15 cellular contexts compared by ENCODE assay signal in genomic region chr9:127721391-127721821, GRCh38. TPM values are rescaled to one million over a fixed set of nuclear protein-coding genes. Genes with fewer than 3 reads are reported as not detected.
A peak's percentile ranks its signal among the peaks of the same experiment; 100 is the strongest.
DNase-seq lines count a peak whose midpoint lies in the region; ATAC-seq, FAIRE-seq and TF ChIP-seq lines count a peak whose summit lies in the region.
"Had no signal": no experiment of that assay in that cellular context is flagged by ENCODE, and none has a peak within 500 bp of the region (broad histone marks: within the 10 kb centered on the region; RNA-seq: fewer than 3 reads in every experiment).

No MANE protein-coding gene starts in this region.

- H2AFZ ChIP-seq in keratinocyte (ENCODE audit: control insufficient read depth, low read length): peak overlapping the region; percentile 40

- TF ChIP-seq CTCF in RWPE2 (IDR thresholded peaks at IDR 0.05; ENCODE audit: poor library complexity, severe bottlenecking): peak; percentile 20
- TF ChIP-seq CTCF in keratinocyte (optimal IDR thresholded peaks at IDR 0.05 in 1 of 3, IDR thresholded peaks at IDR 0.05 in 1 of 3, conservative IDR thresholded peaks at IDR 0.05 in 1 of 3; ENCODE audit: extremely low read depth in 1 of 3, insufficient read depth in 2 of 3, low read length in 3 of 3): no peak
- no peak for TF ChIP-seq CTCF in psoas muscle (IDR thresholded peaks at IDR 0.05)
- no peak for TF ChIP-seq CTCF in endodermal cell (conservative IDR thresholded peaks at IDR 0.05)

- H3K36me3 ChIP-seq in CD4-positive, alpha-beta memory T cell (ENCODE audit: insufficient read depth, low read length): no peaks in the 10 kb centered on the region
- H3K36me3 ChIP-seq in RWPE2 (ENCODE audit: low read depth): no peaks in the 10 kb centered on the region
- H3K36me3 ChIP-seq in keratinocyte (ENCODE audit: control insufficient read depth in 2 of 2, extremely low read depth in 1 of 2, insufficient read depth in 2 of 2, low read length in 2 of 2): no peaks in the 10 kb centered on the region
- H3K36me3 ChIP-seq in psoas muscle (ENCODE audit: insufficient read depth in 1 of 2, low read depth in 1 of 2): no peaks in the 10 kb centered on the region
- H3K36me3 ChIP-seq in endodermal cell (ENCODE audit: control insufficient read depth, insufficient read depth, low read length): no peaks in the 10 kb centered on the region

- POLR2A ChIA-PET in CD4-positive, alpha-beta memory T cell (lab: Charles Lee; ENCODE audit: partially characterized antibody): interaction anchor here (1.5 kb wide), 1 partner anchor 13 kb away, joined by 4 read pairs; the partner anchor contains the start of gene TOR2A

- FAIRE-seq in keratinocyte (lab: Jason Lieb, UNC): no peak
- FAIRE-seq: frontal cortex had no signal

- H3K9ac ChIP-seq in keratinocyte (ENCODE audit: control insufficient read depth, extremely low read depth, insufficient read depth, low read length): no peak overlapping the region
- H3K9ac ChIP-seq in endodermal cell (ENCODE audit: extremely low read depth, low read length, poor library complexity, severe bottlenecking): no peak overlapping the region

- no peaks in the 10 kb centered on the region for H3K9me1 ChIP-seq in keratinocyte (ENCODE audit: control insufficient read depth, extremely low read depth, insufficient read depth, low read length)

- no peaks in the 10 kb centered on the region for H3K9me3 Mint-ChIP-seq in CD4-positive, alpha-beta memory T cell
- H3K9me3 Mint-ChIP-seq in endodermal cell: no peaks in the 10 kb centered on the region
- H3K9me3 Mint-ChIP-seq: naive B cell; T-helper 1 cell treated with Interleukin-12 subunit alpha and Interleukin-12 subunit beta and Interleukin-4 antibody, amounts not matched to agents 30 μg/mL and 1 μg/mL, for 36 hours had no signal

- H3K4me3 ChIP-seq in CD4-positive, alpha-beta memory T cell (ENCODE audit: low read length in 2 of 2): no peak overlapping the region
- H3K4me3 ChIP-seq in RWPE2 (ENCODE audit: severe bottlenecking) (no peak overlapping the region), keratinocyte (ENCODE audit: control insufficient read depth in 2 of 3, extremely low read depth in 1 of 3, insufficient read depth in 2 of 3, low read depth in 1 of 3, low read length in 3 of 3) (no peak overlapping the region), psoas muscle (no peak overlapping the region), endodermal cell (ENCODE audit: low read length) (no peak overlapping the region)

- H3K4me1 ChIP-seq in CD4-positive, alpha-beta memory T cell (ENCODE audit: insufficient read depth, low read length): peaks cover 24% of the 10 kb centered on the region
- H3K4me1 ChIP-seq in RWPE2 (ENCODE audit: insufficient read depth, poor library complexity, severe bottlenecking): peaks cover 14% of the 10 kb centered on the region
- H3K4me1 ChIP-seq in keratinocyte (ENCODE audit: control insufficient read depth, extremely low read depth, insufficient read depth, low read length): peaks cover 15% of the 10 kb centered on the region
- peaks cover 3% of the 10 kb centered on the region for H3K4me1 ChIP-seq in psoas muscle
- H3K4me1 ChIP-seq in endodermal cell (ENCODE audit: control insufficient read depth, insufficient read depth, low read length): no peaks in the 10 kb centered on the region

- intact Hi-C loops in CD4-positive, alpha-beta memory T cell (cut with micrococcal nuclease): no loop called here
- intact Hi-C loops in psoas muscle (cut with DNase I): no loop called here

- peak in 1 of 5 donors; percentile 22 for DNase-seq in CD4-positive, alpha-beta memory T cell
- DNase-seq in H4 (ENCODE audit: low spot score): peak; percentile 71
- peak; percentile 75 for DNase-seq in RWPE2 (ENCODE audit: low spot score)
- no peak for DNase-seq in keratinocyte (ENCODE audit: low read depth, low spot score)
- DNase-seq in psoas muscle: no peak
- DNase-seq in NCI-H1092 treated with DMSO at 0.1 percent for 48 hours (lab: John Stamatoyannopoulos, UW): no peak
- no peak for DNase-seq in activated CD4-positive, alpha-beta T cell treated with anti-CD3 and anti-CD28 coated beads for 48 hours
- DNase-seq in endodermal cell: no peak
- DNase-seq: HCEC 1CT, kidney glomerular epithelial cell, naive B cell, NCI-H187 had no signal

- peak overlapping the region; percentile 27 for H3K4me2 ChIP-seq in keratinocyte (ENCODE audit: control insufficient read depth, extremely low read depth, insufficient read depth, low read depth, low read length)

- H3K36me3 Mint-ChIP-seq in CD4-positive, alpha-beta memory T cell: no peaks in the 10 kb centered on the region
- H3K36me3 Mint-ChIP-seq in endodermal cell (ENCODE audit: low read depth): no peaks in the 10 kb centered on the region
- H3K36me3 Mint-ChIP-seq: naive B cell had no signal

- dilution Hi-C loops in keratinocyte (cut with MboI; ENCODE audit: extremely low pct_ligation_motif_present, low sequenced_read_pairs): no loop called here

- no peaks in the 10 kb centered on the region for H3K9me3 ChIP-seq in CD4-positive, alpha-beta memory T cell (ENCODE audit: control insufficient read depth in 1 of 2, low read length in 2 of 2)
- H3K9me3 ChIP-seq in RWPE2 (ENCODE audit: severe bottlenecking) (no peaks in the 10 kb centered on the region), keratinocyte (ENCODE audit: control insufficient read depth, low read depth, low read length) (no peaks in the 10 kb centered on the region), psoas muscle (no peaks in the 10 kb centered on the region), endodermal cell (ENCODE audit: control insufficient read depth, low read length) (no peaks in the 10 kb centered on the region)

- H3K79me2 ChIP-seq in keratinocyte (ENCODE audit: control insufficient read depth, insufficient read depth, low read length): no peaks in the 10 kb centered on the region

- peak overlapping the region in 5 of 7 donors; percentile 37 to 82 (median 79) for H3K27ac Mint-ChIP-seq in CD4-positive, alpha-beta memory T cell
- H3K27ac Mint-ChIP-seq in endodermal cell: no peak overlapping the region
- H3K27ac Mint-ChIP-seq: naive B cell; T-helper 1 cell treated with Interleukin-12 subunit alpha and Interleukin-12 subunit beta and Interleukin-4 antibody, amounts not matched to agents 30 μg/mL and 1 μg/mL, for 36 hours had no signal

- 48 to 57% (median 48%) methylated on average over 10 to 11 of the region's 11 CpGs for WGBS in psoas muscle, 3 donors
- WGBS in endodermal cell (ENCODE audit: insufficient coverage in 1 of 2, insufficient read length in 1 of 2), 2 experiments: 74 to 85% methylated on average over 8 to 11 of the region's 11 CpGs

- no peaks in the 10 kb centered on the region for H3K27me3 ChIP-seq in CD4-positive, alpha-beta memory T cell (ENCODE audit: insufficient read depth, low read length)
- H3K27me3 ChIP-seq in RWPE2 (ENCODE audit: insufficient read depth, poor library complexity, severe bottlenecking) (no peaks in the 10 kb centered on the region), keratinocyte (ENCODE audit: control insufficient read depth, extremely low read depth, insufficient read depth, low read length) (no peaks in the 10 kb centered on the region), psoas muscle (ENCODE audit: insufficient read depth in 3 of 3, low read length in 2 of 3) (no peaks in the 10 kb centered on the region), endodermal cell (ENCODE audit: control insufficient read depth, insufficient read depth, low read length, poor library complexity, severe bottlenecking) (no peaks in the 10 kb centered on the region)

- H3K27me3 Mint-ChIP-seq in CD4-positive, alpha-beta memory T cell: no peaks in the 10 kb centered on the region
- H3K27me3 Mint-ChIP-seq in endodermal cell (ENCODE audit: insufficient read depth): no peaks in the 10 kb centered on the region

- CTCF ChIA-PET in CD4-positive, alpha-beta memory T cell (lab: Charles Lee; ENCODE audit: partially characterized antibody): no interaction called here

- peaks cover 13 to 26% (median 17%) of the 10 kb centered on the region in 4 donors for H3K4me1 Mint-ChIP-seq in CD4-positive, alpha-beta memory T cell
- H3K4me1 Mint-ChIP-seq in endodermal cell: no peaks in the 10 kb centered on the region

- no peak overlapping the region for H3K27ac ChIP-seq in CD4-positive, alpha-beta memory T cell (ENCODE audit: low read depth, low read length)
- H3K27ac ChIP-seq in RWPE2 (ENCODE audit: poor library complexity, severe bottlenecking): peak overlapping the region; percentile 53
- H3K27ac ChIP-seq in keratinocyte (ENCODE audit: control insufficient read depth, insufficient read depth, low read length): no peak overlapping the region
- H3K27ac ChIP-seq in psoas muscle: no peak overlapping the region
- H3K27ac ChIP-seq in endodermal cell (ENCODE audit: low read depth, low read length): no peak overlapping the region

- peak overlapping the region in 6 of 8 donors; percentile 0 to 72 (median 46) for H3K4me3 Mint-ChIP-seq in CD4-positive, alpha-beta memory T cell
- H3K4me3 Mint-ChIP-seq in endodermal cell: no peak overlapping the region
- H3K4me3 Mint-ChIP-seq: T-helper 1 cell treated with Interleukin-12 subunit alpha and Interleukin-12 subunit beta and Interleukin-4 antibody, amounts not matched to agents 30 μg/mL and 1 μg/mL, for 36 hours had no signal

- H4K20me1 ChIP-seq in keratinocyte (ENCODE audit: control insufficient read depth, extremely low read depth, insufficient read depth, low read length): no peaks in the 10 kb centered on the region

- ATAC-seq in RWPE2 (ENCODE audit: low read depth): peak; percentile 74
- ATAC-seq in psoas muscle: no peak
- ATAC-seq: sciatic nerve had no signal

RNA-seq across cellular contexts. Expression of gene TTC16, which starts 5.5 kb away (rescaled TPM):
- 1 to 10 TPM; 2.5 to 2.6 TPM for total RNA-seq in CD4-positive, alpha-beta memory T cell
- polyA plus RNA-seq in CD4-positive, alpha-beta memory T cell: 1 to 10 TPM in 1 of 2 donors, under 1 TPM in 1; 0.09 to 1.8 TPM
- total RNA-seq in H4 (2014; rRNA removed; shearing (Covaris generic)): not detected in 2 replicates
- polyA plus RNA-seq in keratinocyte: 0.03 to 0.05 TPM in 2 of 3 replicates, not detected in the other
- not detected for polyA plus RNA-seq in keratinocyte (2011; ENCODE audit: low read depth)
- polyA plus RNA-seq in keratinocyte (2011; cell fraction: cytosol; rRNA removed): 0.01 TPM in 1 of 2 replicates, not detected in the other
- polyA plus RNA-seq in keratinocyte (2011; cell fraction: nucleus; rRNA removed): 0.08 TPM in 1 of 2 replicates, not detected in the other
- not detected in 2 replicates for polyA plus RNA-seq in keratinocyte (2012; ENCODE audit: low replicate concordance)
- 0.10 TPM in 1 of 3 replicates, not detected in the others for polyA minus RNA-seq in keratinocyte
- not detected for polyA minus RNA-seq in keratinocyte (2011; cell fraction: cytosol; rRNA and poly(A)+ RNA removed)
- polyA minus RNA-seq in keratinocyte (2011; cell fraction: nucleus; rRNA and poly(A)+ RNA removed): not detected in 2 replicates
- under 1 TPM in 1 of 4 donors, not detected in 3; 0.10 TPM for total RNA-seq in psoas muscle
- under 1 TPM in 2 of 3 donors, not detected in 1; 0.01 to 0.03 TPM for polyA plus RNA-seq in psoas muscle
- total RNA-seq in endodermal cell: not detected
- not detected for polyA plus RNA-seq in endodermal cell (2013, experiment 1 of 2)
- not detected for polyA plus RNA-seq in endodermal cell (2013, experiment 2 of 2)
- total RNA-seq: frontal cortex had no signal

RNA-seq across cellular contexts. Expression of gene PTRH1, which starts 5.9 kb away (rescaled TPM):
- total RNA-seq in CD4-positive, alpha-beta memory T cell: 1 to 10 TPM; 7.3 to 8.4 TPM
- 10 to 100 TPM; 25.6 to 31.1 TPM for polyA plus RNA-seq in CD4-positive, alpha-beta memory T cell
- total RNA-seq in H4 (2014; rRNA removed; shearing (Covaris generic)): 9.9 and 11.4 TPM in 2 replicates
- polyA plus RNA-seq in keratinocyte (14.3 to 25.2 TPM (median 14.9 TPM) in 3 replicates), psoas muscle (10 to 100 TPM; 21.8 to 44.6 (median 36.2) TPM)
- polyA plus RNA-seq in keratinocyte (2011; ENCODE audit: low read depth): 3.9 TPM
- 9.3 and 30.8 TPM in 2 replicates for polyA plus RNA-seq in keratinocyte (2011; cell fraction: cytosol; rRNA removed)
- polyA plus RNA-seq in keratinocyte (2011; cell fraction: nucleus; rRNA removed): 12.4 and 20.2 TPM in 2 replicates
- 12.5 and 37.5 TPM in 2 replicates for polyA plus RNA-seq in keratinocyte (2012; ENCODE audit: low replicate concordance)
- polyA minus RNA-seq in keratinocyte: 4.8 to 10.2 TPM (median 5.9 TPM) in 3 replicates
- 35.7 TPM for polyA minus RNA-seq in keratinocyte (2011; cell fraction: cytosol; rRNA and poly(A)+ RNA removed)
- 10.2 and 10.8 TPM in 2 replicates for polyA minus RNA-seq in keratinocyte (2011; cell fraction: nucleus; rRNA and poly(A)+ RNA removed)
- total RNA-seq in psoas muscle (10 to 100 TPM in 3 of 4 donors, 1 to 10 TPM in 1; 7.9 to 37.7 (median 13.3) TPM), endodermal cell (10 to 100 TPM; 15.2 to 18.7 TPM)
- 8.2 TPM for polyA plus RNA-seq in endodermal cell (2013, experiment 1 of 2)
- 7.1 TPM for polyA plus RNA-seq in endodermal cell (2013, experiment 2 of 2)

RNA-seq across cellular contexts. Expression of gene TOR2A, which starts 13.7 kb away (rescaled TPM):
- total RNA-seq in CD4-positive, alpha-beta memory T cell: 10 to 100 TPM; 14.3 to 18.4 TPM
- polyA plus RNA-seq in CD4-positive, alpha-beta memory T cell: 10 to 100 TPM; 23.2 to 27.1 TPM
- total RNA-seq in H4 (2014; rRNA removed; shearing (Covaris generic)): 6.3 and 11.5 TPM in 2 replicates
- polyA plus RNA-seq in keratinocyte (2.3 to 5.9 TPM (median 4.1 TPM) in 3 replicates), psoas muscle (1 to 10 TPM; 4.6 to 6.9 (median 5.0) TPM)
- 4.1 TPM for polyA plus RNA-seq in keratinocyte (2011; ENCODE audit: low read depth)
- polyA plus RNA-seq in keratinocyte (2011; cell fraction: cytosol; rRNA removed): 3.7 and 6.1 TPM in 2 replicates
- polyA plus RNA-seq in keratinocyte (2011; cell fraction: nucleus; rRNA removed): 9.9 and 12.0 TPM in 2 replicates
- polyA plus RNA-seq in keratinocyte (2012; ENCODE audit: low replicate concordance): 7.8 and 8.8 TPM in 2 replicates
- polyA minus RNA-seq in keratinocyte: 1.7 to 7.1 TPM (median 2.6 TPM) in 3 replicates
- polyA minus RNA-seq in keratinocyte (2011; cell fraction: cytosol; rRNA and poly(A)+ RNA removed): 9.2 TPM
- polyA minus RNA-seq in keratinocyte (2011; cell fraction: nucleus; rRNA and poly(A)+ RNA removed): 2.8 and 5.9 TPM in 2 replicates
- total RNA-seq in psoas muscle (1 to 10 TPM; 2.8 to 6.7 (median 4.0) TPM), endodermal cell (10 to 100 TPM; 15.7 to 16.7 TPM)
- polyA plus RNA-seq in endodermal cell (2013, experiment 1 of 2): 19.2 TPM
- polyA plus RNA-seq in endodermal cell (2013, experiment 2 of 2): 15.7 TPM

RNA-seq across cellular contexts. Expression of gene CFAP157, which starts 14.6 kb away (rescaled TPM):
- under 1 TPM in 1 of 2 experiments, not detected in 1; 0.25 TPM for total RNA-seq in CD4-positive, alpha-beta memory T cell
- under 1 TPM; 0.14 to 0.22 TPM for polyA plus RNA-seq in CD4-positive, alpha-beta memory T cell
- not detected in 2 replicates for total RNA-seq in H4 (2014; rRNA removed; shearing (Covaris generic))
- polyA plus RNA-seq in keratinocyte (0.03 TPM in 1 of 3 replicates, not detected in the others), psoas muscle (under 1 TPM; 0.18 to 0.34 (median 0.27) TPM)
- not detected for polyA plus RNA-seq in keratinocyte (2011; ENCODE audit: low read depth)
- polyA plus RNA-seq in keratinocyte (2011; cell fraction: cytosol; rRNA removed): not detected in 2 replicates
- 0.05 and 0.15 TPM in 2 replicates for polyA plus RNA-seq in keratinocyte (2011; cell fraction: nucleus; rRNA removed)
- 0.95 and 1.7 TPM in 2 replicates for polyA plus RNA-seq in keratinocyte (2012; ENCODE audit: low replicate concordance)
- polyA minus RNA-seq in keratinocyte: 0.52 TPM in 1 of 3 replicates, not detected in the others
- polyA minus RNA-seq in keratinocyte (2011; cell fraction: cytosol; rRNA and poly(A)+ RNA removed): not detected
- not detected in 2 replicates for polyA minus RNA-seq in keratinocyte (2011; cell fraction: nucleus; rRNA and poly(A)+ RNA removed)
- total RNA-seq in psoas muscle (under 1 TPM in 1 of 4 donors, not detected in 3; 0.10 TPM), endodermal cell (under 1 TPM; 0.20 to 0.44 TPM)
- 0.14 TPM for polyA plus RNA-seq in endodermal cell (2013, experiment 1 of 2)
- polyA plus RNA-seq in endodermal cell (2013, experiment 2 of 2): 0.21 TPM
- total RNA-seq: frontal cortex had no signal

RNA-seq across cellular contexts. Expression of gene SH2D3C, which starts 57.1 kb away (rescaled TPM):
- total RNA-seq in CD4-positive, alpha-beta memory T cell: 10 to 100 TPM; 43.4 to 48.6 TPM
- 10 to 100 TPM in 1 of 2 donors, 1 to 10 TPM in 1; 8.7 to 51.5 TPM for polyA plus RNA-seq in CD4-positive, alpha-beta memory T cell
- 0.12 and 0.23 TPM in 2 replicates for total RNA-seq in H4 (2014; rRNA removed; shearing (Covaris generic))
- polyA plus RNA-seq in keratinocyte: 0.12 to 0.21 TPM in 2 of 3 replicates, not detected in the other
- not detected for polyA plus RNA-seq in keratinocyte (2011; ENCODE audit: low read depth)
- polyA plus RNA-seq in keratinocyte (2011; cell fraction: cytosol; rRNA removed): 0.07 and 0.13 TPM in 2 replicates
- polyA plus RNA-seq in keratinocyte (2011; cell fraction: nucleus; rRNA removed): 0.06 and 0.27 TPM in 2 replicates
- polyA plus RNA-seq in keratinocyte (2012; ENCODE audit: low replicate concordance): 0.13 and 0.18 TPM in 2 replicates
- polyA minus RNA-seq in keratinocyte: 0.16 TPM in 1 of 3 replicates, not detected in the others
- polyA minus RNA-seq in keratinocyte (2011; cell fraction: cytosol; rRNA and poly(A)+ RNA removed): not detected
- not detected in 2 replicates for polyA minus RNA-seq in keratinocyte (2011; cell fraction: nucleus; rRNA and poly(A)+ RNA removed)
- total RNA-seq in psoas muscle: 10 to 100 TPM in 2 of 4 donors, 1 to 10 TPM in 2; 8.3 to 12.0 (median 10.3) TPM
- 10 to 100 TPM in 1 of 3 donors, 1 to 10 TPM in 2; 5.3 to 10.0 (median 8.4) TPM for polyA plus RNA-seq in psoas muscle
- 1 to 10 TPM in 1 of 2 donors, under 1 TPM in 1; 0.77 to 1.4 TPM for total RNA-seq in endodermal cell
- polyA plus RNA-seq in endodermal cell (2013, experiment 1 of 2): 5.3 TPM
- polyA plus RNA-seq in endodermal cell (2013, experiment 2 of 2): 5.3 TPM

Comparison
In these comparisons a context has a peak if more than half of its experiments do, and no peak if none do; other contexts are left out.
1. DNase-seq: peak in H4 (single experiment) and RWPE2 (single experiment); none in keratinocyte (single experiment), psoas muscle (0 of 2), NCI-H1092 treated with DMSO at 0.1 percent for 48 hours (single experiment), activated CD4-positive, alpha-beta T cell treated with anti-CD3 and anti-CD28 coated beads for 48 hours (single experiment) and endodermal cell (single experiment).